ENCODE assay signal across 18 cellular contexts in the genomic region with DNA sequence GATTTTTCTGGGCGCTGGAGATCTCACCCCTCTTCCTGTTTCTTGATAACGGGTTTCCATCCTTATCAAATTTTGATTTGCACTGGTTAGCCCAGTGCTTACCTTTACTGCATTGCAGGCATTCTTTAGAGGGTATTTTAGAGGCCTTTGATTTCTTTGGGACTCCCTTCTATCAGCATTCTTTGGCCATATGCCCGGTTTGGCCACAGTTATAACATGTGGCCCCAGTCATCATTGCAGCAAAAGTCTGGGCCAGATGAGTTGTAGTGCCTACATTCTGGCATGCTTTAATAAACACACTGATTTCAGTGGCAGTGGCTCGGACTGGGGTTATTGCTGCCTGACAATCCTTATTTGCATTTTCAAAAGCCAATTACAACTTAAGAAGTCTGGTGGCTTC.
"Had no signal": no experiment of that assay in that cellular context is flagged by ENCODE, and none has a peak within 500 bp of the region (broad histone marks: within the 10 kb centered on the region; RNA-seq: fewer than 3 reads in every experiment).

No MANE protein-coding gene starts in this region.

- H3K27ac Mint-ChIP-seq: activated CD8-positive, alpha-beta T cell treated with anti-CD3 and anti-CD28 coated beads for 36 hours; natural killer cell; progenitor cell of endocrine pancreas; T-helper 1 cell treated with Interleukin-12 subunit alpha and Interleukin-12 subunit beta and Interleukin-4 antibody, amounts not matched to agents 30 μg/mL and 1 μg/mL, for 36 hours had no signal

- H3K4me1 Mint-ChIP-seq: natural killer cell had no signal

- H3K36me3 Mint-ChIP-seq: natural killer cell had no signal

- H3K4me1 ChIP-seq: left ventricle myocardium inferior, transverse colon had no signal

- H3K4me3 ChIP-seq: cardiac muscle cell, left ventricle myocardium inferior, transverse colon had no signal

- H3K27me3 Mint-ChIP-seq: activated CD8-positive, alpha-beta T cell treated with anti-CD3 and anti-CD28 coated beads for 36 hours; progenitor cell of endocrine pancreas had no signal

- H3K27me3 ChIP-seq: cardiac muscle cell, transverse colon had no signal

- H3K27ac ChIP-seq: cardiac muscle cell, left ventricle myocardium inferior, transverse colon had no signal

- ATAC-seq: activated CD8-positive, alpha-beta T cell treated with anti-CD3 and anti-CD28 coated beads for 36 hours; activated T-cell treated with anti-CD3 and anti-CD28 coated beads, Interleukin-2, amount 50 U/mL, for 4 hours; natural killer cell; right cardiac atrium had no signal

- DNase-seq: activated CD4-positive, alpha-beta T cell treated with anti-CD3 and anti-CD28 coated beads for 48 hours; activated CD8-positive, alpha-beta T cell treated with anti-CD3 and anti-CD28 coated beads for 36 hours; activated effector memory CD4-positive, alpha-beta T cell treated with Interleukin-2 at 50 U/mL for 16 hours; activated naive CD4-positive, alpha-beta T cell treated with anti-CD3 and anti-CD28 coated beads, Interleukin-2, amount 50 U/mL, for 16 hours; activated T-cell treated with anti-CD3 and anti-CD28 coated beads, Interleukin-2, amount 50 U/mL, for 4 hours; left ventricle myocardium inferior; mesenchymal stem cell; natural killer cell; nucleus accumbens; right cardiac atrium; small intestine; stimulated activated CD4-positive, alpha-beta T cell treated with anti-CD3 and anti-CD28 coated beads, Interleukin-4, amount 100 ng/mL, for 24 hours; stimulated activated naive CD4-positive, alpha-beta T cell treated with Interleukin-2 at 50 U/mL for 16 hours; substantia nigra; transverse colon had no signal

- H3K4me3 Mint-ChIP-seq: activated CD8-positive, alpha-beta T cell treated with anti-CD3 and anti-CD28 coated beads for 36 hours; activated T-cell treated with anti-CD3 and anti-CD28 coated beads, Interleukin-2, amount 50 U/mL, for 4 hours; natural killer cell; T-helper 1 cell treated with Interleukin-12 subunit alpha and Interleukin-12 subunit beta and Interleukin-4 antibody, amounts not matched to agents 30 μg/mL and 1 μg/mL, for 36 hours had no signal

- H3K36me3 ChIP-seq: cardiac muscle cell, left ventricle myocardium inferior, transverse colon had no signal
